Comparison of ENCODE assay signal across 1 cellular context in the genomic region with DNA sequence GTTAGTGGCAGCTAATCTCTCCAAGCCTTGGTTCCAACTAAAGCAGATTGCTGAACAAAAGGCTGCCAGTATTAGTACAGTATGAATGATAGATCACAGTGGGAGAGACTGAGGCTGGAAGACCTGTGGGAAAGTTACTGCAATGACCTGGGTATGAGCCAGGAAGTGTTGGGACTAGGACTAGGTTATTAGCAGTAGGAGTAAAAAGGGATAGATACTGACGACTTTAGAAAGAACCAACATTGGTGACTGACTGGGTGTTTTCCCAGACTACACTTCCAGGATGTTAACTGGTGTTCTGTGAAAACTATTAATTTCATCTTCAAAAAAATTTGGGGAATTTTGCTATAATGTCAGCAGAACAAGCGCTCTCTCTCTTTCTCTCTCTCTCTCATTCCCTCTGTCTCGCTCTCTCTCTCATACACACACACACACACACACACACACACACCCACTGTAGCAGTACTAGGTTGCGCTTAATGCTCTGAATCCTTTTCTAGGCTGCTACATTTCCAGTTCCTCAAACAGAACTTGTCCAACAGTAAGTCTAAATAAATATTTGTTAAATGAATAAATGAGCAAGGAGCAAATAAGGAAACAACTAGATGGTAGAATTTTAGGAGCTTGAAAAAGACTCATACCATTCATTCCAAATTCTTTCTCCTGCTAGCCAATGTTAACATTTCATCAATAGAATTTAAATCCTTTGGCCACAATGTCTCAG.
TF ChIP-seq lines count a peak whose summit lies in the region.

No MANE protein-coding gene starts in this region.

TF ChIP-seq in H1, 55 proteins besides CTCF, POLR2A, EP300 and RAD21:
- TF ChIP-seq NRF1 (IDR thresholded peaks at IDR 0.05; ENCODE audit: low read depth, low read length): no peak
- no peak for TF ChIP-seq SP4 (IDR thresholded peaks at IDR 0.05; ENCODE audit: low read length)
